Comparison of ENCODE assay signal across 22 cellular contexts in the genomic region with DNA sequence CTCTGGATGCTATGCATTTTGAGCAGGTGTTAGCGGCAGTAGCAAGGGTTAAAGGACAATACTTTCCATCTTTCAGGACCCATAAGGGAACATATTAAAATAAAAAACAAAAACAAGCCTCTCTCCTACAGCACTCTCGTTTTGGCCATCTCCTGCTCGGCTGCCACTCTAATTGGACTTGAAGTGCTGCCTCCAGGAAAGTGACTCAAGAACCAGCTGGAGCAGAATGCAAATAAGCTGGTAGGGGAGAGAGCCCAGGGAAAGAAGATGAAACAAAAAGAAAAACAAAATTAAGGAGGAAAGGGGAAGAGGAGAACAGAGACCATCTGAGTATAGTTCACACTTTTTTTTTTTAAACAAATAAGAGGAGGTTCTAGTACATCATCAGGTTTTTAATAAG.
A peak's percentile ranks its signal among the peaks of the same experiment; 100 is the strongest.
DNase-seq lines count a peak whose midpoint lies in the region; ATAC-seq and TF ChIP-seq lines count a peak whose summit lies in the region.
"Had no signal": no experiment of that assay in that cellular context is flagged by ENCODE, and none has a peak within 500 bp of the region (broad histone marks: within the 10 kb centered on the region; RNA-seq: fewer than 3 reads in every experiment).

No MANE protein-coding gene starts in this region.

- POLR2A ChIA-PET in activated CD8-positive, alpha-beta T cell treated with anti-CD3 and anti-CD28 coated beads, Interleukin-2, amount 10 ng/mL, durations not matched to agents 7 days and 5 days (lab: Charles Lee), result no interaction called here

- DNase-seq in NCI-H526 (lab: John Stamatoyannopoulos, UW) (peak; percentile 29 to 57), NCI-H526 treated with DMSO at 0.1 percent for 48 hours (lab: John Stamatoyannopoulos, UW) (no peak), foreskin keratinocyte (peak in 1 of 2 donors; percentile 33), putamen (ENCODE audit: low spot score) (peak; percentile 47), psoas muscle (no peak)
- DNase-seq in activated CD8-positive, alpha-beta T cell treated with anti-CD3 and anti-CD28 coated beads, Interleukin-2, amount 10 ng/mL, durations not matched to agents 7 days and 5 days, result no peak
- DNase-seq: activated CD4-positive, alpha-beta T cell treated with anti-CD3 and anti-CD28 coated beads for 48 hours; activated naive CD4-positive, alpha-beta T cell treated with anti-CD3 and anti-CD28 coated beads, Interleukin-2, amount 10 ng/mL, durations not matched to agents 7 days and 5 days; CD8-positive, alpha-beta T cell; effector memory CD4-positive, alpha-beta T cell; GM23248; naive B cell; NCI-H1092; NCI-H2171 treated with DMSO at 0.1 percent for 48 hours; stimulated activated naive CD8-positive, alpha-beta T cell treated with anti-CD3 and anti-CD28 coated beads, Interleukin-15, Interleukin-2, amounts not matched to agents 100 U/mL and 50 U/mL, for 24 hours; T-helper 9 cell; uterus had no signal

- no peaks in the 10 kb centered on the region for H3K27me3 Mint-ChIP-seq in activated T-helper 17 cell treated with anti-CD3 and anti-CD28 coated beads, Interleukin-2, amount 50 U/mL, for 72 hours
- H3K27me3 Mint-ChIP-seq in activated CD8-positive, alpha-beta T cell treated with anti-CD3 and anti-CD28 coated beads, Interleukin-2, amount 10 ng/mL, durations not matched to agents 7 days and 5 days (ENCODE audit: low read depth), result no peaks in the 10 kb centered on the region
- H3K27me3 Mint-ChIP-seq: activated naive CD4-positive, alpha-beta T cell treated with anti-CD3 and anti-CD28 coated beads, Interleukin-2, amount 10 ng/mL, durations not matched to agents 7 days and 5 days; naive B cell had no signal

- no peak for TF ChIP-seq CTCF in foreskin keratinocyte (conservative IDR thresholded peaks at IDR 0.05)
- TF ChIP-seq CTCF in psoas muscle (IDR thresholded peaks at IDR 0.05), result no peak

- H3K27ac ChIP-seq in foreskin keratinocyte, result no peak overlapping the region
- no peak overlapping the region for H3K27ac ChIP-seq in psoas muscle
- H3K27ac ChIP-seq: GM23248, HL-60, uterus had no signal

- 69 to 73% (median 71%) methylated on average over 3 of the region's 3 CpGs for WGBS in psoas muscle, 3 donors

- no peaks in the 10 kb centered on the region for H3K9me3 Mint-ChIP-seq in activated T-helper 17 cell treated with anti-CD3 and anti-CD28 coated beads, Interleukin-2, amount 50 U/mL, for 72 hours
- H3K9me3 Mint-ChIP-seq in activated CD8-positive, alpha-beta T cell treated with anti-CD3 and anti-CD28 coated beads, Interleukin-2, amount 10 ng/mL, durations not matched to agents 7 days and 5 days (ENCODE audit: insufficient read depth), result no peaks in the 10 kb centered on the region
- H3K9me3 Mint-ChIP-seq: activated naive CD4-positive, alpha-beta T cell treated with anti-CD3 and anti-CD28 coated beads, Interleukin-2, amount 10 ng/mL, durations not matched to agents 7 days and 5 days; CD8-positive, alpha-beta T cell; naive B cell had no signal

- intact Hi-C loops in psoas muscle (cut with DNase I), result loop anchor here in 1 of 2 donors (10.0 kb wide), 1 partner anchor 140 kb away; no protein-coding TSS in a partner anchor

- no peak overlapping the region for H3K4me3 ChIP-seq in psoas muscle
- H3K4me3 ChIP-seq: GM12878, GM23248, K562, uterus had no signal

- peaks cover 0 to 10% of the 10 kb centered on the region in 2 donors for H3K36me3 ChIP-seq in psoas muscle (ENCODE audit: insufficient read depth in 1 of 2, low read depth in 1 of 2)
- H3K36me3 ChIP-seq: uterus had no signal

- peaks cover 48% of the 10 kb centered on the region for H3K36me3 Mint-ChIP-seq in activated T-helper 17 cell treated with anti-CD3 and anti-CD28 coated beads, Interleukin-2, amount 50 U/mL, for 72 hours (ENCODE audit: low read depth)
- no peaks in the 10 kb centered on the region for H3K36me3 Mint-ChIP-seq in activated CD8-positive, alpha-beta T cell treated with anti-CD3 and anti-CD28 coated beads, Interleukin-2, amount 10 ng/mL, durations not matched to agents 7 days and 5 days (ENCODE audit: low read depth)

- CTCF ChIA-PET in activated CD8-positive, alpha-beta T cell treated with anti-CD3 and anti-CD28 coated beads, Interleukin-2, amount 10 ng/mL, durations not matched to agents 7 days and 5 days (lab: Charles Lee), result no interaction called here

- no peak for ATAC-seq in activated T-helper 17 cell treated with anti-CD3 and anti-CD28 coated beads, Interleukin-2, amount 50 U/mL, for 72 hours (replicated peaks)
- ATAC-seq in foreskin keratinocyte, result peak; percentile 60
- no peak for ATAC-seq in activated CD8-positive, alpha-beta T cell treated with anti-CD3 and anti-CD28 coated beads, Interleukin-2, amount 10 ng/mL, durations not matched to agents 7 days and 5 days
- ATAC-seq in HG02763 (IDR thresholded peaks at IDR 0.05; ENCODE audit: unreplicated experiment), result no peak
- ATAC-seq in psoas muscle, result no peak
- ATAC-seq: CD8-positive, alpha-beta T cell; stimulated activated naive CD8-positive, alpha-beta T cell treated with anti-CD3 and anti-CD28 coated beads, Interleukin-15, Interleukin-2, amounts not matched to agents 100 U/mL and 50 U/mL, for 24 hours had no signal

- H3K27ac Mint-ChIP-seq in activated T-helper 17 cell treated with anti-CD3 and anti-CD28 coated beads, Interleukin-2, amount 50 U/mL, for 72 hours, result peak overlapping the region; percentile 58
- no peak overlapping the region for H3K27ac Mint-ChIP-seq in activated CD8-positive, alpha-beta T cell treated with anti-CD3 and anti-CD28 coated beads, Interleukin-2, amount 10 ng/mL, durations not matched to agents 7 days and 5 days
- H3K27ac Mint-ChIP-seq: activated naive CD4-positive, alpha-beta T cell treated with anti-CD3 and anti-CD28 coated beads, Interleukin-2, amount 10 ng/mL, durations not matched to agents 7 days and 5 days; CD8-positive, alpha-beta T cell had no signal

- H3K27me3 ChIP-seq in foreskin keratinocyte (no peaks in the 10 kb centered on the region), psoas muscle (ENCODE audit: insufficient read depth in 3 of 3, low read length in 2 of 3) (no peaks in the 10 kb centered on the region)
- H3K27me3 ChIP-seq: uterus had no signal

- H3K9me3 ChIP-seq in psoas muscle, result no peaks in the 10 kb centered on the region
- H3K9me3 ChIP-seq: uterus had no signal

- H3K4me1 ChIP-seq in foreskin keratinocyte (peaks cover 30% of the 10 kb centered on the region), psoas muscle (peaks cover 10% of the 10 kb centered on the region)
- H3K4me1 ChIP-seq: uterus had no signal

- no peak overlapping the region for H3K4me3 Mint-ChIP-seq in activated T-helper 17 cell treated with anti-CD3 and anti-CD28 coated beads, Interleukin-2, amount 50 U/mL, for 72 hours
- no peak overlapping the region for H3K4me3 Mint-ChIP-seq in activated CD8-positive, alpha-beta T cell treated with anti-CD3 and anti-CD28 coated beads, Interleukin-2, amount 10 ng/mL, durations not matched to agents 7 days and 5 days
- H3K4me3 Mint-ChIP-seq: activated naive CD4-positive, alpha-beta T cell treated with anti-CD3 and anti-CD28 coated beads, Interleukin-2, amount 10 ng/mL, durations not matched to agents 7 days and 5 days; CD8-positive, alpha-beta T cell; naive B cell had no signal

- no peaks in the 10 kb centered on the region for H3K4me1 Mint-ChIP-seq in activated T-helper 17 cell treated with anti-CD3 and anti-CD28 coated beads, Interleukin-2, amount 50 U/mL, for 72 hours
- no peaks in the 10 kb centered on the region for H3K4me1 Mint-ChIP-seq in activated CD8-positive, alpha-beta T cell treated with anti-CD3 and anti-CD28 coated beads, Interleukin-2, amount 10 ng/mL, durations not matched to agents 7 days and 5 days (ENCODE audit: low read depth)
- H3K4me1 Mint-ChIP-seq: activated naive CD4-positive, alpha-beta T cell treated with anti-CD3 and anti-CD28 coated beads, Interleukin-2, amount 10 ng/mL, durations not matched to agents 7 days and 5 days had no signal

Comparison
In these comparisons a context has a peak if more than half of its experiments do, and no peak if none do; other contexts are left out.
1. DNase-seq: peak in NCI-H526 (2 of 2) and putamen (single experiment); none in NCI-H526 treated with DMSO at 0.1 percent for 48 hours (single experiment), activated CD8-positive, alpha-beta T cell treated with anti-CD3 and anti-CD28 coated beads, Interleukin-2, amount 10 ng/mL, durations not matched to agents 7 days and 5 days (single experiment) and psoas muscle (0 of 2).